ENCODE assay signal across 11 cellular contexts in the genomic region with DNA sequence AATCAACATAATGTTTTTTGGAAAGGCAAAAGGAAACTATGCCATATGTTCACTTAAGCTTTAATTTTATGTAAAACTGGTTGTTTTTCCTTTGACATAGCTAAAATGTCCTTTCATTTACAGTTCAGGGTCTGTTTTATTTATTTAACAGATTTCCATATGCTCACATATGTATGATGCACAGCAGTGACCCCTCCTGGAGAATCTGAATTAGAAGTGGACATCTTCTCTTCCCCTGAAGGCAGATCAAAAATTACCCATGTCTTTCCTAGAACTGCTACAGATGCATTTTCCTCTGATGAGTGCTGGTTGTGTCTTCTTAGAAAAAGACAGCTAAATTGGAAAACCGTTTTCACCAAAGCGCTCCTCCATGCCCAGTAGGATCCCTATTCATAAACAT.
DNase-seq lines count a peak whose midpoint lies in the region; ATAC-seq and TF ChIP-seq lines count a peak whose summit lies in the region.
"Had no signal": no experiment of that assay in that cellular context is flagged by ENCODE, and none has a peak within 500 bp of the region (broad histone marks: within the 10 kb centered on the region; RNA-seq: fewer than 3 reads in every experiment).

No MANE protein-coding gene starts in this region.

- H3K9me3 ChIP-seq in PC-3 (ENCODE audit: low read length) (no peaks in the 10 kb centered on the region), suprapubic skin (no peaks in the 10 kb centered on the region), left lung (no peaks in the 10 kb centered on the region)
- H3K9me3 ChIP-seq: uterus had no signal

- TF ChIP-seq CTCF in C4-2B (conservative IDR thresholded peaks at IDR 0.05) (peak; percentile 67), PC-3 (conservative IDR thresholded peaks at IDR 0.05; ENCODE audit: low read depth, low read length) (peak; percentile 95), suprapubic skin (IDR thresholded peaks at IDR 0.05) (no peak), left lung (IDR thresholded peaks at IDR 0.05) (peak in 1 of 2 donors; percentile 20)

- H4K20me1 ChIP-seq in PC-3 (ENCODE audit: low read length), result no peaks in the 10 kb centered on the region

- CTCF ChIA-PET in PC-3 (lab: Charles Lee), result interaction anchor here (1.1 to 2.4 kb wide), 3 partner anchors 256 to 455 kb away, joined by 4 to 16 read pairs (median 7); no protein-coding TSS in a partner anchor

- POLR2A ChIA-PET in PC-3 (lab: Charles Lee; ENCODE audit: unreplicated experiment), result interaction anchor here (0.6 kb wide), 1 partner anchor 110 kb away, joined by 3 read pairs; no protein-coding TSS in a partner anchor

- no peak overlapping the region for H3K4me3 ChIP-seq in PC-3 (ENCODE audit: low read length)
- H3K4me3 ChIP-seq in suprapubic skin, result no peak overlapping the region
- H3K4me3 ChIP-seq in left lung, result no peak overlapping the region
- H3K4me3 ChIP-seq: uterus had no signal

- no TSS peak for BruUV-seq in PC-3 (replicated peaks; lab: Mats Ljungman, UMichigan)

- H3K27me3 ChIP-seq in PC-3 (ENCODE audit: low read length), result peaks cover 28% of the 10 kb centered on the region
- no peaks in the 10 kb centered on the region for H3K27me3 ChIP-seq in suprapubic skin
- no peaks in the 10 kb centered on the region for H3K27me3 ChIP-seq in left lung

- intact Hi-C loops in PC-3 (cut with micrococcal nuclease) (loop anchor here (1.0 to 5.0 kb wide), 5 partner anchors 257 to 745 kb away; no protein-coding TSS in a partner anchor), left lung (cut with DNase I) (no loop called here)

- WGBS in suprapubic skin, result 91% methylated on average over 2 of the region's 2 CpGs

- H3K79me2 ChIP-seq in PC-3 (ENCODE audit: low read length), result no peaks in the 10 kb centered on the region

- no peak overlapping the region for H3K9ac ChIP-seq in PC-3 (ENCODE audit: low read length)

- H3F3A ChIP-seq in PC-3 (ENCODE audit: low read length, unreplicated experiment), result no peaks in the 10 kb centered on the region

- peak; percentile 82 for DNase-seq in PC-3
- peak; percentile 2 for DNase-seq in fibroblast of the conjunctiva (ENCODE audit: low read depth)
- no peak for DNase-seq in NCI-H2196 (lab: John Stamatoyannopoulos, UW; ENCODE audit: unreplicated experiment)
- no peak for DNase-seq in GOT3 (lab: John Stamatoyannopoulos, UW)
- no peak for DNase-seq in suprapubic skin (ENCODE audit: low spot score in 2 of 2)
- no peak for DNase-seq in left lung
- DNase-seq: SHP77, uterus had no signal

- H2AFZ ChIP-seq in PC-3 (ENCODE audit: low read length), result no peak overlapping the region

- no peak overlapping the region for H3K4me2 ChIP-seq in PC-3 (ENCODE audit: low read length)

- H3K27ac ChIP-seq in C4-2B (no peak overlapping the region), PC-3 (ENCODE audit: low read length) (no peak overlapping the region), suprapubic skin (no peak overlapping the region), left lung (no peak overlapping the region)
- H3K27ac ChIP-seq: uterus had no signal

- ATAC-seq in GM21529 (IDR thresholded peaks at IDR 0.05; ENCODE audit: unreplicated experiment), result peak; percentile 43
- ATAC-seq in PC-3, result peak; percentile 85
- ATAC-seq in left lung, result no peak
- ATAC-seq: activated T-helper 17 cell treated with anti-CD3 and anti-CD28 coated beads, Interleukin-2, amount 50 U/mL, for 72 hours had no signal

- no peaks in the 10 kb centered on the region for H3K36me3 ChIP-seq in PC-3 (ENCODE audit: low read depth, low read length)
- H3K36me3 ChIP-seq in suprapubic skin, result no peaks in the 10 kb centered on the region
- H3K36me3 ChIP-seq in left lung, result no peaks in the 10 kb centered on the region
- H3K36me3 ChIP-seq: uterus had no signal

- no peaks in the 10 kb centered on the region for H3K4me1 ChIP-seq in PC-3 (ENCODE audit: insufficient read depth, low read length)
- H3K4me1 ChIP-seq in suprapubic skin, result no peaks in the 10 kb centered on the region
- no peaks in the 10 kb centered on the region for H3K4me1 ChIP-seq in left lung
- H3K4me1 ChIP-seq: uterus had no signal

- no peak for TF ChIP-seq EP300 in suprapubic skin (IDR thresholded peaks at IDR 0.05)

- no peaks in the 10 kb centered on the region for H3K9me2 ChIP-seq in PC-3 (replicated peaks; ENCODE audit: low read length)

- TF ChIP-seq POLR2A in suprapubic skin (IDR thresholded peaks at IDR 0.05), result no peak

Comparison
In these comparisons a context has a peak if more than half of its experiments do, and no peak if none do; other contexts are left out.
1. CTCF ChIP-seq: peak in C4-2B (single experiment) and PC-3 (single experiment); none in suprapubic skin (0 of 2).
2. DNase-seq: peak in PC-3 (single experiment) and fibroblast of the conjunctiva (single experiment); none in NCI-H2196 (single experiment), GOT3 (single experiment), suprapubic skin (0 of 2) and left lung (0 of 2).